In genomic region chr5:149488645-149489306, GRCh38 we compare ENCODE assay signal across 12 cellular contexts.
DNase-seq lines count a peak whose midpoint lies in the region; ATAC-seq, FAIRE-seq and TF ChIP-seq lines count a peak whose summit lies in the region.
"Had no signal": no experiment of that assay in that cellular context is flagged by ENCODE, and none has a peak within 500 bp of the region (broad histone marks: within the 10 kb centered on the region; RNA-seq: fewer than 3 reads in every experiment).

No MANE protein-coding gene starts in this region.

- no peaks in the 10 kb centered on the region for H4K20me1 ChIP-seq in GM12878 (ENCODE audit: control insufficient read depth, insufficient read depth)

- no peaks in the 10 kb centered on the region for H3K27me3 ChIP-seq in heart right ventricle
- no peaks in the 10 kb centered on the region for H3K27me3 ChIP-seq in GM12878 (replicated peaks in 1 of 2; ENCODE audit: control insufficient read depth in 2 of 2, insufficient read depth in 2 of 2, low read length in 1 of 2)
- no peaks in the 10 kb centered on the region for H3K27me3 ChIP-seq in lower lobe of right lung (ENCODE audit: low read depth)
- H3K27me3 ChIP-seq in upper lobe of right lung = no peaks in the 10 kb centered on the region
- H3K27me3 ChIP-seq: ovary, testis had no signal

- H3K4me3 ChIP-seq in heart right ventricle (no peak overlapping the region), GM12878 (no peak overlapping the region), lower lobe of right lung (no peak overlapping the region), upper lobe of right lung (no peak overlapping the region)
- H3K4me3 ChIP-seq: ovary, testis had no signal

- DNase-seq in heart right ventricle (no peak), cardiac septum (ENCODE audit: low spot score) (no peak), GM12878 (ENCODE audit: low read depth, low spot score) (no peak), lower lobe of right lung (peak; percentile 65), upper lobe of right lung (no peak)
- DNase-seq: NCI-H1694 treated with DMSO at 0.1 percent for 48 hours, testis had no signal

- SMC1A ChIA-PET in GM12878 (lab: Charles Lee; ENCODE audit: uncharacterized antibody, unreplicated experiment) = no interaction called here

- in situ Hi-C loops in GM12878 (cut with MboI) = no loop called here

- H2AFZ ChIP-seq in GM12878 (ENCODE audit: control insufficient read depth, low read depth, low read length) = no peak overlapping the region

- ATAC-seq in heart right ventricle (no peak), GM12878 (no peak), lower lobe of right lung (peak; percentile 20 to 41), upper lobe of right lung (peak; percentile 40), HG03045 (IDR thresholded peaks at IDR 0.05; ENCODE audit: unreplicated experiment) (no peak), HG02870 (IDR thresholded peaks at IDR 0.05; ENCODE audit: unreplicated experiment) (no peak), GM18511 (IDR thresholded peaks at IDR 0.05; ENCODE audit: unreplicated experiment) (no peak)

- POLR2A ChIA-PET in GM12878 (lab: Charles Lee) = interaction anchor here (0.7 kb wide), 1 partner anchor 83 kb away, joined by 4 read pairs; no protein-coding TSS in a partner anchor

- no peak overlapping the region for H3K9ac ChIP-seq in GM12878 (ENCODE audit: control insufficient read depth, insufficient read depth, low read length)

- CTCF ChIA-PET in GM12878 (lab: Yijun Ruan, JAX) = no interaction called here

- H3K79me2 ChIP-seq in GM12878 (ENCODE audit: control insufficient read depth, insufficient read depth, low read length) = no peaks in the 10 kb centered on the region

- RAD21 ChIA-PET in GM12878 (lab: Charles Lee; ENCODE audit: unreplicated experiment) = no interaction called here

- H3K4me1 ChIP-seq in heart right ventricle (peaks cover 21 to 79% (median 48%) of the 10 kb centered on the region in 9 donors), GM12878 (ENCODE audit: control insufficient read depth, insufficient read depth, low read length) (no peaks in the 10 kb centered on the region), lower lobe of right lung (peaks cover 60% of the 10 kb centered on the region), upper lobe of right lung (peaks cover 35% of the 10 kb centered on the region)

- no peak for TF ChIP-seq RAD21 in GM12878 (IDR thresholded peaks at IDR 0.05; ENCODE audit: insufficient read depth, low read depth, low read length)

- H3K27ac ChIP-seq in heart right ventricle (peak overlapping the region; percentile 8 to 94 (median 90)), GM12878 (ENCODE audit: control insufficient read depth, insufficient read depth) (no peak overlapping the region), lower lobe of right lung (peak overlapping the region; percentile 36), upper lobe of right lung (peak overlapping the region; percentile 2)
- H3K27ac ChIP-seq: ovary, testis had no signal

- H3K36me3 ChIP-seq in heart right ventricle (peaks cover 0 to 18% (median 0%) of the 10 kb centered on the region in 9 donors), GM12878 (ENCODE audit: control insufficient read depth in 2 of 2, insufficient read depth in 2 of 2, low read length in 1 of 2) (peaks cover 0 to 3% of the 10 kb centered on the region in 2 experiments; a peak in 1 of 4 replicates), lower lobe of right lung (peaks cover 2% of the 10 kb centered on the region), upper lobe of right lung (peaks cover under 1% of the 10 kb centered on the region)
- H3K36me3 ChIP-seq: ovary had no signal

- no TSS peak for BruUV-seq in GM12878 (replicated peaks; lab: Mats Ljungman, UMichigan)

- H3K9me3 ChIP-seq in heart right ventricle (no peaks in the 10 kb centered on the region), GM12878 (replicated peaks; ENCODE audit: control insufficient read depth, insufficient read depth, low read length) (no peaks in the 10 kb centered on the region), lower lobe of right lung (no peaks in the 10 kb centered on the region), upper lobe of right lung (no peaks in the 10 kb centered on the region)
- H3K9me3 ChIP-seq: ovary, testis had no signal

- 86 to 88% methylated on average over 19 of the region's 19 CpGs for WGBS in heart right ventricle, 2 donors
- 68% methylated on average over 19 of the region's 19 CpGs for WGBS in GM12878 (ENCODE audit: insufficient coverage, insufficient replicate concordance, low lambda C conversion rate, missing lambda C conversion rate)

- intact Hi-C loops in heart right ventricle (cut with DNase I) = loop anchor here in 4 of 10 donors (5.0 kb wide), 3 partner anchors 36 to 64 kb away; partner anchors contain the start of gene CSNK1A1 (in 1 of the 4)
- intact Hi-C loops in cardiac septum (cut with DNase I) = loop anchor here (5.0 kb wide), 3 partner anchors 36 to 106 kb away; partner anchors contain the start of gene CSNK1A1
- intact Hi-C loops in GM12878 (cut with micrococcal nuclease; ENCODE audit: unreplicated experiment) = no loop called here
- intact Hi-C loops in lower lobe of right lung (cut with DNase I) = no loop called here
- intact Hi-C loops in upper lobe of right lung (cut with DNase I) = no loop called here

- FAIRE-seq in GM12878 (lab: Jason Lieb, UNC) = no peak
- FAIRE-seq: HTR-8/SVneo had no signal

- TF ChIP-seq EP300 in GM12878 (IDR thresholded peaks at IDR 0.05; ENCODE audit: borderline replicate concordance in 1 of 2, control insufficient read depth in 1 of 2, low read depth in 2 of 2, low read length in 2 of 2) = no peak

- TF ChIP-seq POLR2A in GM12878 (IDR thresholded peaks at IDR 0.05; ENCODE audit: low read depth, low read length) = 0 out of 2 replicates have a peak, but pooled peaks have one; percentile 17

- no peak for TF ChIP-seq CTCF in heart right ventricle (IDR thresholded peaks at IDR 0.05)
- TF ChIP-seq CTCF in GM12878 (IDR thresholded peaks at IDR 0.05 in 2 of 3, conservative IDR thresholded peaks at IDR 0.05 in 1 of 3; ENCODE audit: control insufficient read depth in 2 of 3, extremely low read depth in 1 of 3, insufficient read depth in 1 of 3, low read depth in 3 of 3, low read length in 3 of 3) = no peak
- TF ChIP-seq CTCF in lower lobe of right lung (IDR thresholded peaks at IDR 0.05) = no peak
- no peak for TF ChIP-seq CTCF in upper lobe of right lung (IDR thresholded peaks at IDR 0.05)

- H3K4me2 ChIP-seq in GM12878 (ENCODE audit: control insufficient read depth, insufficient read depth) = no peak overlapping the region

TF ChIP-seq in GM12878, 131 proteins besides CTCF, POLR2A, EP300 and RAD21 (continues in another document):
- TF ChIP-seq WRNIP1 (IDR thresholded peaks at IDR 0.05; ENCODE audit: borderline replicate concordance, low read depth, low read length) (no peak), NR2F1 (conservative IDR thresholded peaks at IDR 0.05) (no peak), DPF2 (IDR thresholded peaks at IDR 0.05) (no peak), ASH2L (IDR thresholded peaks at IDR 0.05; ENCODE audit: borderline replicate concordance, low read depth) (no peak), HSF1 (IDR thresholded peaks at IDR 0.05; ENCODE audit: low read depth, low read length) (no peak), TAF1 (IDR thresholded peaks at IDR 0.05; ENCODE audit: borderline replicate concordance, low read depth, low read length) (no peak), SKIL (IDR thresholded peaks at IDR 0.05; ENCODE audit: low read depth, poor library complexity, severe bottlenecking) (no peak), KDM1A (IDR thresholded peaks at IDR 0.05; ENCODE audit: borderline replicate concordance) (no peak), PKNOX1 (IDR thresholded peaks at IDR 0.05) (no peak), BHLHE40 (IDR thresholded peaks at IDR 0.05; ENCODE audit: borderline replicate concordance in 1 of 2, low read depth in 2 of 2, low read length in 1 of 2) (no peak), CHD1 (IDR thresholded peaks at IDR 0.05; ENCODE audit: low read depth, low read length) (no peak), SPI1 (IDR thresholded peaks at IDR 0.05; ENCODE audit: borderline replicate concordance, insufficient read depth, low read depth, low read length) (no peak), PML (IDR thresholded peaks at IDR 0.05; ENCODE audit: low read length) (no peak), MYB (IDR thresholded peaks at IDR 0.05; ENCODE audit: borderline replicate concordance, low read depth, low read length) (no peak)

Comparison
In these comparisons a context has a peak if more than half of its experiments do, and no peak if none do; other contexts are left out.
1. ATAC-seq: peak in lower lobe of right lung (2 of 2) and upper lobe of right lung (single experiment); none in heart right ventricle (0 of 8), GM12878 (single experiment), HG03045 (single experiment), HG02870 (single experiment) and GM18511 (single experiment).